In genomic region chr2:218732052-218732760, GRCh38 we compare ENCODE assay signal across 14 cellular contexts. TPM values are rescaled to one million over a fixed set of nuclear protein-coding genes. Genes with fewer than 3 reads are reported as not detected.
DNase-seq lines count a peak whose midpoint lies in the region; ATAC-seq, FAIRE-seq and TF ChIP-seq lines count a peak whose summit lies in the region.
"Had no signal": no experiment of that assay in that cellular context is flagged by ENCODE, and none has a peak within 500 bp of the region (broad histone marks: within the 10 kb centered on the region; RNA-seq: fewer than 3 reads in every experiment).

No MANE protein-coding gene starts in this region.

- H3K4me3 Mint-ChIP-seq in astrocyte (ENCODE audit: unreplicated experiment) = no peak overlapping the region
- no peak overlapping the region for H3K4me3 Mint-ChIP-seq in stimulated activated memory B cell treated with anti-CD40 and anti-IgM and Interleukin-4, amounts not matched to agents 10 μg/mL and 1 μg/mL and 100 μg/mL, for 72 hours

- H3K79me2 ChIP-seq in HCT116 (ENCODE audit: insufficient read depth, low read length) = peaks cover 87% of the 10 kb centered on the region
- H3K79me2 ChIP-seq in astrocyte (ENCODE audit: insufficient read depth, low read length) = peaks cover 65% of the 10 kb centered on the region

- no peak overlapping the region for H2AFZ ChIP-seq in HCT116 (ENCODE audit: low read depth, low read length, poor library complexity, severe bottlenecking)
- H2AFZ ChIP-seq in astrocyte (ENCODE audit: low read depth, low read length) = no peak overlapping the region

- H3K4me1 ChIP-seq in HCT116 (ENCODE audit: control insufficient read depth in 1 of 2, insufficient read depth in 2 of 2, low read length in 2 of 2) (peaks cover 17 to 29% of the 10 kb centered on the region in 2 experiments), astrocyte (ENCODE audit: insufficient read depth, low read length) (peaks cover 30% of the 10 kb centered on the region), spleen (peaks cover 0 to 52% (median 24%) of the 10 kb centered on the region in 6 donors)

- TF ChIP-seq RAD21 in HCT116 (IDR thresholded peaks at IDR 0.05; ENCODE audit: low read depth) = no peak

- peaks cover 4% of the 10 kb centered on the region; the same call in 1 of the 2 replicates for H4K20me1 ChIP-seq in HCT116 (ENCODE audit: insufficient read depth)
- peaks cover 10% of the 10 kb centered on the region for H4K20me1 ChIP-seq in astrocyte (ENCODE audit: insufficient read depth, low read length)

- no peak for FAIRE-seq in astrocyte (lab: Jason Lieb, UNC)

- H3K27ac ChIP-seq in HCT116 (ENCODE audit: low read depth, low read length) (peak overlapping the region; percentile 36; the same call in 1 of the 2 replicates), astrocyte (ENCODE audit: low read depth, low read length) (peak overlapping the region; percentile 81), layer of hippocampus (ENCODE audit: low read depth, low read length) (peak overlapping the region; percentile 94), spleen (peak overlapping the region in 7 of 8 donors; percentile 22 to 88 (median 58))
- H3K27ac ChIP-seq: C4-2B had no signal

- peak overlapping the region; percentile 95 for H3K27ac Mint-ChIP-seq in astrocyte (ENCODE audit: unreplicated experiment)
- H3K27ac Mint-ChIP-seq in stimulated activated memory B cell treated with anti-CD40 and anti-IgM and Interleukin-4, amounts not matched to agents 10 μg/mL and 1 μg/mL and 100 μg/mL, for 72 hours = no peak overlapping the region

- intact Hi-C loops in HCT116 (cut with micrococcal nuclease) (no loop called here), spleen (cut with DNase I; ENCODE audit: low total_unique reads) (no loop called here)

- BruUV-seq in HCT116 (replicated peaks; lab: Mats Ljungman, UMichigan) = no TSS peak

- H3K9ac ChIP-seq in HCT116 (ENCODE audit: low read length) (peak overlapping the region; percentile 32), astrocyte (ENCODE audit: low read length) (peak overlapping the region; percentile 68)

- peaks cover 32% of the 10 kb centered on the region for H3K4me1 Mint-ChIP-seq in astrocyte (ENCODE audit: low read depth, unreplicated experiment)
- H3K4me1 Mint-ChIP-seq in stimulated activated memory B cell treated with anti-CD40 and anti-IgM and Interleukin-4, amounts not matched to agents 10 μg/mL and 1 μg/mL and 100 μg/mL, for 72 hours = peaks cover 18% of the 10 kb centered on the region

- H3K9me3 Mint-ChIP-seq in astrocyte (ENCODE audit: unreplicated experiment) = peaks cover 3% of the 10 kb centered on the region
- H3K9me3 Mint-ChIP-seq in stimulated activated memory B cell treated with anti-CD40 and anti-IgM and Interleukin-4, amounts not matched to agents 10 μg/mL and 1 μg/mL and 100 μg/mL, for 72 hours = peaks cover 3% of the 10 kb centered on the region
- H3K9me3 Mint-ChIP-seq: activated naive CD4-positive, alpha-beta T cell treated with anti-CD3 and anti-CD28 coated beads, Interleukin-2, amount 50 U/mL, for 72 hours had no signal

- H3K36me3 Mint-ChIP-seq in astrocyte (ENCODE audit: low read depth, unreplicated experiment) = peaks cover 10% of the 10 kb centered on the region
- H3K36me3 Mint-ChIP-seq in stimulated activated memory B cell treated with anti-CD40 and anti-IgM and Interleukin-4, amounts not matched to agents 10 μg/mL and 1 μg/mL and 100 μg/mL, for 72 hours = peaks cover 56% of the 10 kb centered on the region

- H3K36me3 ChIP-seq in HCT116 (ENCODE audit: control insufficient read depth in 1 of 2, insufficient read depth in 2 of 2, low read length in 2 of 2) (peaks cover 0 to 5% of the 10 kb centered on the region in 2 experiments; a peak in 2 of 4 replicates), astrocyte (ENCODE audit: insufficient read depth, low read length) (peaks cover 2% of the 10 kb centered on the region), spleen (peaks cover 0 to 32% (median under 1%) of the 10 kb centered on the region in 6 donors)

- H3K27me3 ChIP-seq in HCT116 (ENCODE audit: insufficient read depth, low read length) = no peaks in the 10 kb centered on the region
- no peaks in the 10 kb centered on the region for H3K27me3 ChIP-seq in astrocyte (ENCODE audit: insufficient read depth, low read length)
- H3K27me3 ChIP-seq in layer of hippocampus (ENCODE audit: control insufficient read depth, insufficient read depth, low read length) = no peaks in the 10 kb centered on the region
- no peaks in the 10 kb centered on the region for H3K27me3 ChIP-seq in spleen (replicated peaks in 1 of 7)

- H3K4me2 ChIP-seq in HCT116 (ENCODE audit: low read length) (peak overlapping the region; percentile 58), astrocyte (ENCODE audit: low read length) (peak overlapping the region; percentile 80)

- H3K4me3 ChIP-seq in HCT116 (replicated peaks in 1 of 2; ENCODE audit: low read depth in 1 of 2, low read length in 2 of 2) = peak overlapping the region in 1 of 2 experiments; percentile 5; a peak in 1 of 4 replicates
- no peak overlapping the region for H3K4me3 ChIP-seq in astrocyte (ENCODE audit: insufficient read depth, low read depth, low read length)
- peak overlapping the region in 1 of 8 donors; percentile 27 for H3K4me3 ChIP-seq in spleen

- H3K9me3 ChIP-seq in HCT116 (ENCODE audit: control insufficient read depth in 1 of 2, insufficient read depth in 1 of 2, low read depth in 1 of 2, low read length in 2 of 2) = no peaks in the 10 kb centered on the region; a peak in 1 of 4 replicates
- no peaks in the 10 kb centered on the region for H3K9me3 ChIP-seq in astrocyte (ENCODE audit: insufficient read depth, low read depth, low read length)
- peaks cover 0 to 9% (median 6%) of the 10 kb centered on the region in 8 donors for H3K9me3 ChIP-seq in spleen

- CTCF ChIA-PET in HCT116 (lab: Charles Lee) = interaction anchor here (1.2 to 2.5 kb wide), 3 partner anchors 22 to 116 kb away, joined by 3 to 14 read pairs (median 12); partner anchors contain the start of gene TTLL4

- RAD21 ChIA-PET in HCT116 (lab: Charles Lee; ENCODE audit: low non-redundant PET in 1 of 2, low total read pairs in 2 of 2, uncharacterized antibody in 2 of 2, unreplicated experiment in 2 of 2) = interaction anchor here (0.9 to 1.0 kb wide), 3 partner anchors 15 to 115 kb away, joined by 3 to 4 read pairs (median 3); no protein-coding TSS in a partner anchor

- TF ChIP-seq CTCF in HCT116 (IDR thresholded peaks at IDR 0.05 in 2 of 3, conservative IDR thresholded peaks at IDR 0.05 in 1 of 3; ENCODE audit: borderline replicate concordance in 1 of 3, insufficient read depth in 1 of 3, low read depth in 2 of 3, low read length in 2 of 3) = no peak
- no peak for TF ChIP-seq CTCF in astrocyte (IDR thresholded peaks at IDR 0.05; ENCODE audit: insufficient read depth, low read depth, low read length)
- TF ChIP-seq CTCF in spleen (IDR thresholded peaks at IDR 0.05 in 8 of 11, conservative IDR thresholded peaks at IDR 0.05 in 3 of 11) = no peak

- WGBS in spleen, 5 donors = 94 to 99% (median 97%) methylated on average over 5 of the region's 5 CpGs

- no peaks in the 10 kb centered on the region for H3K27me3 Mint-ChIP-seq in astrocyte (ENCODE audit: low read depth, unreplicated experiment)
- no peaks in the 10 kb centered on the region for H3K27me3 Mint-ChIP-seq in stimulated activated memory B cell treated with anti-CD40 and anti-IgM and Interleukin-4, amounts not matched to agents 10 μg/mL and 1 μg/mL and 100 μg/mL, for 72 hours
- H3K27me3 Mint-ChIP-seq: natural killer cell treated with Interleukin-12 subunit alpha and Interleukin-12 subunit beta and Interleukin-15 and Interleukin-18, amount 100 ng/mL, for 72 hours had no signal

- POLR2A ChIA-PET in HCT116 (lab: Charles Lee) = interaction anchor here (0.7 kb wide), 1 partner anchor 73 kb away, joined by 4 read pairs; the partner anchor contains the start of genes BCS1L and ZNF142

- TF ChIP-seq POLR2A in HCT116 (IDR thresholded peaks at IDR 0.05; ENCODE audit: borderline replicate concordance, extremely low read depth, insufficient read depth, insufficient read length) (no peak), spleen (IDR thresholded peaks at IDR 0.05) (no peak)

- DNase-seq in HCT116 (ENCODE audit: low read depth, low spot score) (no peak), astrocyte (ENCODE audit: low read depth) (no peak), spleen (no peak), NCI-H1105 (lab: John Stamatoyannopoulos, UW) (no peak)
- DNase-seq: activated CD4-positive, alpha-beta T cell treated with anti-CD3 and anti-CD28 coated beads, Interleukin-2, amount 50 U/mL, for 48 hours; NCI-H526; stimulated activated naive CD4-positive, alpha-beta T cell had no signal

- ATAC-seq in HCT116 (no peak), HG03354 (IDR thresholded peaks at IDR 0.05; ENCODE audit: poor library complexity, severe bottlenecking, unreplicated experiment) (no peak), GM18907 (IDR thresholded peaks at IDR 0.05; ENCODE audit: unreplicated experiment) (no peak)
- no peak for ATAC-seq in stimulated activated memory B cell treated with anti-CD40 and anti-IgM and Interleukin-4, amounts not matched to agents 10 μg/mL and 1 μg/mL and 100 μg/mL, for 72 hours
- ATAC-seq: natural killer cell treated with Interleukin-12 subunit alpha and Interleukin-12 subunit beta and Interleukin-15 and Interleukin-18, amount 100 ng/mL, for 72 hours had no signal

- no peaks in the 10 kb centered on the region for H3K9me2 ChIP-seq in HCT116 (ENCODE audit: insufficient read depth)

TF ChIP-seq in HCT116, 20 proteins besides CTCF, POLR2A, EP300 and RAD21:
- TF ChIP-seq TCF7L2 (IDR thresholded peaks at IDR 0.05; ENCODE audit: borderline replicate concordance, extremely low read depth, insufficient read depth, insufficient read length) (no peak), EZH2phosphoT487 (IDR thresholded peaks at IDR 0.05; ENCODE audit: borderline replicate concordance) (no peak), YY1 (IDR thresholded peaks at IDR 0.05; ENCODE audit: extremely low read depth, insufficient replicate concordance, low read depth, low read length) (no peak), POLR2AphosphoS5 (IDR thresholded peaks at IDR 0.05; ENCODE audit: low read depth, low read length) (no peak)

RNA-seq across cellular contexts. Expression of gene TTLL4, which starts 21.6 kb away (rescaled TPM):
- total RNA-seq in HCT116 (2021; ENCODE audit: unreplicated experiment) = 53.0 TPM
- 23.2 and 29.1 TPM in 2 replicates for polyA plus RNA-seq in HCT116 (2012)
- total RNA-seq in astrocyte = 27.4 and 33.8 TPM in 2 replicates
- 10 to 100 TPM; 14.5 to 40.5 (median 28.6) TPM for total RNA-seq in spleen
- 10 to 100 TPM in 2 of 3 donors, 1 to 10 TPM in 1; 6.2 to 13.7 (median 12.0) TPM for polyA plus RNA-seq in spleen

RNA-seq across cellular contexts. Expression of gene CYP27A1, which starts 49.7 kb away (rescaled TPM):
- 1.6 TPM for total RNA-seq in HCT116 (2021; ENCODE audit: unreplicated experiment)
- polyA plus RNA-seq in HCT116 (2012) = 0.38 and 0.84 TPM in 2 replicates
- 3.9 and 4.3 TPM in 2 replicates for total RNA-seq in astrocyte
- 10 to 100 TPM; 11.6 to 24.9 (median 17.2) TPM for total RNA-seq in spleen
- polyA plus RNA-seq in spleen = 10 to 100 TPM in 2 of 3 donors, 1 to 10 TPM in 1; 8.7 to 65.5 (median 13.2) TPM

Comparison
In these comparisons a context has a peak if more than half of its experiments do, and no peak if none do; other contexts are left out.
1. H3K27ac ChIP-seq: peak in every context shown above with its lines; median percentile 94 in layer of hippocampus; 81 in astrocyte; 58 in spleen; 36 in HCT116.